Comparison of ENCODE assay signal across 8 cellular contexts in genomic region chr4:74133786-74134499, GRCh38. TPM values are rescaled to one million over a fixed set of nuclear protein-coding genes. Genes with fewer than 3 reads are reported as not detected.
DNase-seq lines count a peak whose midpoint lies in the region; ATAC-seq and TF ChIP-seq lines count a peak whose summit lies in the region.

No MANE protein-coding gene starts in this region.

- no peaks in the 10 kb centered on the region for H3K4me1 Mint-ChIP-seq in activated naive CD8-positive, alpha-beta T cell treated with anti-CD3 and anti-CD28 coated beads, Interleukin-2, amount 10 ng/mL, durations not matched to agents 7 days and 5 days

- no peaks in the 10 kb centered on the region for H3K4me1 ChIP-seq in Peyer's patch
- peaks cover 0 to 8% (median 0%) of the 10 kb centered on the region in 9 donors for H3K4me1 ChIP-seq in heart right ventricle
- H3K4me1 ChIP-seq in prostate gland (replicated peaks): no peaks in the 10 kb centered on the region

- POLR2A ChIA-PET in activated naive CD8-positive, alpha-beta T cell treated with anti-CD3 and anti-CD28 coated beads, Interleukin-2, amount 10 ng/mL, durations not matched to agents 7 days and 5 days (lab: Charles Lee): no interaction called here

- DNase-seq in D341Med (ENCODE audit: low spot score) (peak; percentile 76), KG1 (lab: John Stamatoyannopoulos, UW) (peak; percentile 67), Peyer's patch (peak; percentile 27 to 87 (median 70)), heart right ventricle (peak; percentile 54 to 85), prostate gland (ENCODE audit: low spot score) (peak; percentile 73)
- peak; percentile 41 for DNase-seq in activated naive CD8-positive, alpha-beta T cell treated with anti-CD3 and anti-CD28 coated beads, Interleukin-2, amount 10 ng/mL, durations not matched to agents 7 days and 5 days

- H3K36me3 ChIP-seq in Peyer's patch (no peaks in the 10 kb centered on the region), heart right ventricle (no peaks in the 10 kb centered on the region), prostate gland (no peaks in the 10 kb centered on the region)

- TF ChIP-seq CTCF in Peyer's patch (IDR thresholded peaks at IDR 0.05): peak in 5 of 6 experiments; percentile 34 to 92 (median 83)
- TF ChIP-seq CTCF in heart right ventricle (IDR thresholded peaks at IDR 0.05): peak; percentile 63 to 92 (median 88)
- peak in 3 of 4 experiments; percentile 64 to 79 (median 77) for TF ChIP-seq CTCF in prostate gland (IDR thresholded peaks at IDR 0.05)

- intact Hi-C loops in heart right ventricle (cut with DNase I) (loop anchor here in 9 of 10 donors (2.0 to 10.0 kb wide), 15 partner anchors 37 to 542 kb away; partner anchors contain the start of genes CXCL3 (in 2 of the 9) and CXCL2 (in 1 of the 9)), prostate gland (cut with DNase I) (loop anchor here (5.0 to 10.0 kb wide), 2 partner anchors 209 to 472 kb away; no protein-coding TSS in a partner anchor)

- H3K4me3 ChIP-seq in Peyer's patch (no peak overlapping the region), heart right ventricle (no peak overlapping the region), prostate gland (no peak overlapping the region)

- TF ChIP-seq POLR2A in Peyer's patch (IDR thresholded peaks at IDR 0.05): no peak
- no peak for TF ChIP-seq POLR2A in prostate gland (IDR thresholded peaks at IDR 0.05)

- H3K27ac Mint-ChIP-seq in activated naive CD8-positive, alpha-beta T cell treated with anti-CD3 and anti-CD28 coated beads, Interleukin-2, amount 10 ng/mL, durations not matched to agents 7 days and 5 days: no peak overlapping the region

- no peak overlapping the region for H3K4me3 Mint-ChIP-seq in activated naive CD8-positive, alpha-beta T cell treated with anti-CD3 and anti-CD28 coated beads, Interleukin-2, amount 10 ng/mL, durations not matched to agents 7 days and 5 days

- H3K36me3 Mint-ChIP-seq in activated naive CD8-positive, alpha-beta T cell treated with anti-CD3 and anti-CD28 coated beads, Interleukin-2, amount 10 ng/mL, durations not matched to agents 7 days and 5 days: no peaks in the 10 kb centered on the region

- ATAC-seq in GM19463 (IDR thresholded peaks at IDR 0.05; ENCODE audit: unreplicated experiment) (peak; percentile 91), heart right ventricle (peak; percentile 81 to 95 (median 92)), HG02840 (IDR thresholded peaks at IDR 0.05; ENCODE audit: low FRiP score, unreplicated experiment) (no peak)
- no peak for ATAC-seq in activated naive CD8-positive, alpha-beta T cell treated with anti-CD3 and anti-CD28 coated beads, Interleukin-2, amount 10 ng/mL, durations not matched to agents 7 days and 5 days (ENCODE audit: low read depth)

- peaks cover 4% of the 10 kb centered on the region for H3K9me3 Mint-ChIP-seq in activated naive CD8-positive, alpha-beta T cell treated with anti-CD3 and anti-CD28 coated beads, Interleukin-2, amount 10 ng/mL, durations not matched to agents 7 days and 5 days

- H3K27ac ChIP-seq in Peyer's patch (no peak overlapping the region), heart right ventricle (peak overlapping the region in 2 of 10 donors; percentile 7 to 28), prostate gland (no peak overlapping the region)

- WGBS in heart right ventricle, 2 donors: 32 to 33% methylated on average over 8 of the region's 8 CpGs
- 37% methylated on average over 8 of the region's 8 CpGs for WGBS in prostate gland

- H3K27me3 ChIP-seq in Peyer's patch (no peaks in the 10 kb centered on the region), heart right ventricle (no peaks in the 10 kb centered on the region), prostate gland (replicated peaks; ENCODE audit: insufficient read depth) (no peaks in the 10 kb centered on the region)

- H3K9me3 ChIP-seq in Peyer's patch (no peaks in the 10 kb centered on the region), heart right ventricle (peaks cover 0 to 16% (median 3%) of the 10 kb centered on the region in 11 donors), prostate gland (no peaks in the 10 kb centered on the region)

- peaks cover 12% of the 10 kb centered on the region for H3K27me3 Mint-ChIP-seq in activated naive CD8-positive, alpha-beta T cell treated with anti-CD3 and anti-CD28 coated beads, Interleukin-2, amount 10 ng/mL, durations not matched to agents 7 days and 5 days

RNA-seq across cellular contexts. Expression of gene MTHFD2L, which starts 24.0 kb away (rescaled TPM):
- total RNA-seq in Peyer's patch (10 to 100 TPM; 11.8 to 17.1 (median 14.9) TPM), heart right ventricle (10 to 100 TPM in 8 of 10 donors, 1 to 10 TPM in 2; 8.1 to 19.3 (median 12.5) TPM), prostate gland (10 to 100 TPM; 15.8 to 19.9 TPM)
- 1 to 10 TPM; 7.0 to 7.1 TPM for total RNA-seq in activated naive CD8-positive, alpha-beta T cell treated with anti-CD3 and anti-CD28 coated beads, Interleukin-2, amount 10 ng/mL, durations not matched to agents 7 days and 5 days
- polyA plus RNA-seq in heart right ventricle: 1 to 10 TPM; 5.7 to 9.7 TPM

RNA-seq across cellular contexts. Expression of gene CXCL2, which starts 34.9 kb away (rescaled TPM):
- 10 to 100 TPM in 2 of 4 donors, 1 to 10 TPM in 2; 8.0 to 27.2 (median 9.9) TPM for total RNA-seq in Peyer's patch
- total RNA-seq in activated naive CD8-positive, alpha-beta T cell treated with anti-CD3 and anti-CD28 coated beads, Interleukin-2, amount 10 ng/mL, durations not matched to agents 7 days and 5 days: under 1 TPM in 1 of 2 experiments, not detected in 1; 0.82 TPM
- total RNA-seq in heart right ventricle: 10 to 100 TPM in 7 of 10 donors, 1 to 10 TPM in 3; 8.1 to 37.2 (median 13.4) TPM
- 10 to 100 TPM in 1 of 2 donors, 1 to 10 TPM in 1; 7.7 to 28.5 TPM for polyA plus RNA-seq in heart right ventricle
- total RNA-seq in prostate gland: 1 to 10 TPM in 1 of 2 donors, under 1 TPM in 1; 0.62 to 9.3 TPM

Comparison
In these comparisons a context has a peak if more than half of its experiments do, and no peak if none do; other contexts are left out.
1. ATAC-seq: peak in GM19463 (single experiment) and heart right ventricle (8 of 8); none in activated naive CD8-positive, alpha-beta T cell treated with anti-CD3 and anti-CD28 coated beads, Interleukin-2, amount 10 ng/mL, durations not matched to agents 7 days and 5 days (single experiment) and HG02840 (single experiment).
2. Peak in every context shown above with its lines, with median percentiles within 50 percentile points of each other: DNase-seq and CTCF ChIP-seq.